ENCODE assay signal across 10 cellular contexts in genomic region chr11:112583246-112583893, GRCh38.
DNase-seq lines count a peak whose midpoint lies in the region; ATAC-seq, FAIRE-seq and TF ChIP-seq lines count a peak whose summit lies in the region.
"Had no signal": no experiment of that assay in that cellular context is flagged by ENCODE, and none has a peak within 500 bp of the region (broad histone marks: within the 10 kb centered on the region; RNA-seq: fewer than 3 reads in every experiment).

No MANE protein-coding gene starts in this region.

- intact Hi-C loops in posterior cingulate gyrus (cut with DNase I), result loop anchor here (10.0 kb wide), 1 partner anchor 531 kb away; no protein-coding TSS in a partner anchor

- TF ChIP-seq POLR2A in GM12892 (IDR thresholded peaks at IDR 0.05; ENCODE audit: low read depth, low read length), result no peak

- FAIRE-seq in GM12892 (lab: Jason Lieb, UNC), result peak; percentile 100

- DNase-seq in GM12892 (ENCODE audit: insufficient read length) (no peak), NCI-H774 (lab: John Stamatoyannopoulos, UW) (no peak), posterior cingulate gyrus (no peak), epidermal melanocyte (ENCODE audit: insufficient read length, low spot score) (no peak), DMS114 treated with DMSO at 0.1 percent for 48 hours (lab: John Stamatoyannopoulos, UW; ENCODE audit: unreplicated experiment) (no peak)
- DNase-seq: C1 segment of cervical spinal cord, WERI-Rb-1 had no signal

- ATAC-seq in GM19372 (IDR thresholded peaks at IDR 0.05; ENCODE audit: low read depth, unreplicated experiment), result peak; percentile 89
- ATAC-seq in HG02870 (IDR thresholded peaks at IDR 0.05; ENCODE audit: unreplicated experiment), result peak; percentile 93
- peak; percentile 86 for ATAC-seq in HG03575 (IDR thresholded peaks at IDR 0.05; ENCODE audit: extremely low read depth, insufficient number of reproducible peaks, low FRiP score, unreplicated experiment)
